In genomic region chr11:46057489-46057888, GRCh38 we compare ENCODE assay signal across 23 cellular contexts.
"Had no signal": no experiment of that assay in that cellular context is flagged by ENCODE, and none has a peak within 500 bp of the region (broad histone marks: within the 10 kb centered on the region; RNA-seq: fewer than 3 reads in every experiment).

No MANE protein-coding gene starts in this region.

- ATAC-seq: activated CD4-positive, CD25-positive, alpha-beta regulatory T cell treated with anti-CD3 and anti-CD28 coated beads, Interleukin-2, amount 50 U/mL, for 24 hours; activated CD8-positive, alpha-beta memory T cell treated with anti-CD3 and anti-CD28 coated beads, Interleukin-2, amount 10 ng/mL, durations not matched to agents 7 days and 5 days; foreskin keratinocyte; heart left ventricle; mucosa of descending colon; natural killer cell treated with Interleukin-12 subunit alpha and Interleukin-12 subunit beta and Interleukin-15 and Interleukin-18, amount 100 ng/mL, for 72 hours; right cardiac atrium; T-cell had no signal

- H3K27ac Mint-ChIP-seq: activated CD4-positive, alpha-beta memory T cell treated with anti-CD3 and anti-CD28 coated beads, Interleukin-2, amount 10 ng/mL, durations not matched to agents 7 days and 5 days; activated CD4-positive, alpha-beta T cell treated with anti-CD3 and anti-CD28 coated beads, Interleukin-2, amount 10 ng/mL, durations not matched to agents 24 days and 14 days; activated CD8-positive, alpha-beta memory T cell treated with anti-CD3 and anti-CD28 coated beads, Interleukin-2, amount 10 ng/mL, durations not matched to agents 7 days and 5 days; activated naive CD4-positive, alpha-beta T cell treated with anti-CD3 and anti-CD28 coated beads for 36 hours; natural killer cell treated with Interleukin-12 subunit alpha and Interleukin-12 subunit beta and Interleukin-15 and Interleukin-18, amount 100 ng/mL, for 72 hours; T-cell had no signal

- H3K9me3 Mint-ChIP-seq: activated CD4-positive, alpha-beta memory T cell treated with anti-CD3 and anti-CD28 coated beads, Interleukin-2, amount 10 ng/mL, durations not matched to agents 7 days and 5 days; activated CD4-positive, alpha-beta T cell treated with anti-CD3 and anti-CD28 coated beads, Interleukin-2, amount 10 ng/mL, durations not matched to agents 24 days and 14 days; activated naive CD4-positive, alpha-beta T cell treated with anti-CD3 and anti-CD28 coated beads for 36 hours; natural killer cell treated with Interleukin-12 subunit alpha and Interleukin-12 subunit beta and Interleukin-15 and Interleukin-18, amount 100 ng/mL, for 72 hours; T-cell had no signal

- H3K4me1 Mint-ChIP-seq: activated CD4-positive, alpha-beta memory T cell treated with anti-CD3 and anti-CD28 coated beads, Interleukin-2, amount 10 ng/mL, durations not matched to agents 7 days and 5 days; activated CD8-positive, alpha-beta memory T cell treated with anti-CD3 and anti-CD28 coated beads, Interleukin-2, amount 10 ng/mL, durations not matched to agents 7 days and 5 days had no signal

- DNase-seq: activated CD4-positive, alpha-beta memory T cell treated with anti-CD3 and anti-CD28 coated beads, Interleukin-2, amount 10 ng/mL, durations not matched to agents 7 days and 5 days; activated CD4-positive, alpha-beta T cell treated with anti-CD3 and anti-CD28 coated beads, Interleukin-2, amount 10 ng/mL, durations not matched to agents 24 days and 14 days; activated CD8-positive, alpha-beta memory T cell treated with anti-CD3 and anti-CD28 coated beads, Interleukin-2, amount 10 ng/mL, durations not matched to agents 7 days and 5 days; activated effector memory CD4-positive, alpha-beta T cell treated with anti-CD3 and anti-CD28 coated beads, Interleukin-2, amount 50 U/mL, for 16 hours; activated naive CD4-positive, alpha-beta T cell treated with anti-CD3 and anti-CD28 coated beads for 36 hours; dermis blood vessel endothelial cell; effector CD4-positive, alpha-beta T cell; foreskin keratinocyte; heart left ventricle; left ventricle myocardium inferior; mucosa of descending colon; posterior cingulate gyrus; right cardiac atrium; spleen; stomach; T-cell; thyroid gland; upper lobe of left lung had no signal

- H3K4me3 Mint-ChIP-seq: activated CD4-positive, alpha-beta memory T cell treated with anti-CD3 and anti-CD28 coated beads, Interleukin-2, amount 10 ng/mL, durations not matched to agents 7 days and 5 days; activated CD4-positive, alpha-beta T cell treated with anti-CD3 and anti-CD28 coated beads, Interleukin-2, amount 10 ng/mL, durations not matched to agents 24 days and 14 days; activated CD8-positive, alpha-beta memory T cell treated with anti-CD3 and anti-CD28 coated beads, Interleukin-2, amount 10 ng/mL, durations not matched to agents 7 days and 5 days; activated naive CD4-positive, alpha-beta T cell treated with anti-CD3 and anti-CD28 coated beads for 36 hours; natural killer cell treated with Interleukin-12 subunit alpha and Interleukin-12 subunit beta and Interleukin-15 and Interleukin-18, amount 100 ng/mL, for 72 hours; T-cell had no signal

- H3K27me3 Mint-ChIP-seq: activated CD4-positive, alpha-beta memory T cell treated with anti-CD3 and anti-CD28 coated beads, Interleukin-2, amount 10 ng/mL, durations not matched to agents 7 days and 5 days; activated CD4-positive, alpha-beta T cell treated with anti-CD3 and anti-CD28 coated beads, Interleukin-2, amount 10 ng/mL, durations not matched to agents 24 days and 14 days; activated CD8-positive, alpha-beta memory T cell treated with anti-CD3 and anti-CD28 coated beads, Interleukin-2, amount 10 ng/mL, durations not matched to agents 7 days and 5 days; natural killer cell treated with Interleukin-12 subunit alpha and Interleukin-12 subunit beta and Interleukin-15 and Interleukin-18, amount 100 ng/mL, for 72 hours; T-cell had no signal

- H3K27ac ChIP-seq: esophagus muscularis mucosa, foreskin keratinocyte, heart left ventricle, left ventricle myocardium inferior, spleen, stomach, thyroid gland, upper lobe of left lung, vagina had no signal

- H3K27me3 ChIP-seq: esophagus muscularis mucosa, foreskin keratinocyte, heart left ventricle, spleen, stomach, thyroid gland, upper lobe of left lung, vagina had no signal

- H3K4me3 ChIP-seq: esophagus muscularis mucosa, heart left ventricle, left ventricle myocardium inferior, lung, mucosa of descending colon, spleen, stomach, thyroid gland, upper lobe of left lung, vagina had no signal

- H3K9me3 ChIP-seq: esophagus muscularis mucosa, heart left ventricle, left ventricle myocardium inferior, mucosa of descending colon, spleen, stomach, thyroid gland, upper lobe of left lung, vagina had no signal

- H3K36me3 ChIP-seq: esophagus muscularis mucosa, left ventricle myocardium inferior, stomach, thyroid gland, vagina had no signal

- H3K4me1 ChIP-seq: left ventricle myocardium inferior, thyroid gland had no signal

- H3K36me3 Mint-ChIP-seq: natural killer cell treated with Interleukin-12 subunit alpha and Interleukin-12 subunit beta and Interleukin-15 and Interleukin-18, amount 100 ng/mL, for 72 hours had no signal
